ENCODE assay signal across 23 cellular contexts in the genomic region with DNA sequence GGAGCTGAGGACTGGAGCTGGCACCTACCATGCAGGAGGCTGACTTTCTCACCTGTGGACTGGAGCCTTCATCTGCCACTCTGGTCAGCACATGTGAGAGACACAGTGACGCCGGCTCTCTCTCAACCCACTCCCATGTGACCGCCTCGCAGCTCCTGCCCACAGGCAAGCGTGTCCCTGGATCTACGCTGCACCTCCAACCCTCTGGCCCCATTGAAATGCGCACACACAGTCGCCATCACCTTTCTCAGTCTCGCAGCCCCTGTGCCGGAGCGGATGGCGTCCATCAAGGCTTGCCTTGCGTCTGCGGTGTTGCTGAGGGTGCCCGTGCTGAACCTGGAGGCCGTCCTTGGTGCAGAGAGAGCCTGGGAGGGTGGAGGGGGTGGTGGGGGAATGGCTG.
"Had no signal": no experiment of that assay in that cellular context is flagged by ENCODE, and none has a peak within 500 bp of the region (broad histone marks: within the 10 kb centered on the region; RNA-seq: fewer than 3 reads in every experiment).

No MANE protein-coding gene starts in this region.

- ATAC-seq: activated CD4-positive, CD25-positive, alpha-beta regulatory T cell treated with anti-CD3 and anti-CD28 coated beads, Interleukin-2, amount 50 U/mL, for 24 hours; activated CD8-positive, alpha-beta T cell treated with anti-CD3 and anti-CD28 coated beads, Interleukin-2, amount 10 ng/mL, durations not matched to agents 7 days and 5 days; activated T-cell treated with anti-CD3 and anti-CD28 coated beads, Interleukin-2, amount 50 U/mL, for 72 hours; SK-N-SH treated with all-trans-retinoic acid at 6 μM for 48 hours had no signal

- H3K4me2 ChIP-seq: KMS-11 had no signal

- H3K27ac Mint-ChIP-seq: activated CD8-positive, alpha-beta T cell treated with anti-CD3 and anti-CD28 coated beads, Interleukin-2, amount 10 ng/mL, durations not matched to agents 7 days and 5 days; activated naive CD8-positive, alpha-beta T cell treated with anti-CD3 and anti-CD28 coated beads, Interleukin-2, amount 10 ng/mL, durations not matched to agents 7 days and 5 days; activated T-cell treated with anti-CD3 and anti-CD28 coated beads, Interleukin-2, amount 50 U/mL, for 72 hours; activated T-helper 2 cell treated with anti-CD3 and anti-CD28 coated beads, Interferon-gamma antibody, Interleukin-2, Interleukin-4, amounts not matched to agents 10 μg/mL and 5 μg/mL and 100 μg/mL, durations not matched to agents 14 hours and 24 hours and 36 hours; T-helper 2 cell treated with Interferon-gamma antibody and Interleukin-4, amounts not matched to agents 5 μg/mL and 100 μg/mL, for 36 hours had no signal

- H3K4me1 ChIP-seq: breast epithelium, Peyer's patch, SJSA1 had no signal

- H3K36me3 Mint-ChIP-seq: activated naive CD8-positive, alpha-beta T cell treated with anti-CD3 and anti-CD28 coated beads, Interleukin-2, amount 10 ng/mL, durations not matched to agents 7 days and 5 days had no signal

- H3K27me3 ChIP-seq: breast epithelium, Peyer's patch, SJSA1 had no signal

- H3K4me1 Mint-ChIP-seq: activated naive CD8-positive, alpha-beta T cell treated with anti-CD3 and anti-CD28 coated beads, Interleukin-2, amount 10 ng/mL, durations not matched to agents 7 days and 5 days had no signal

- DNase-seq: activated CD4-positive, alpha-beta T cell treated with anti-CD3 and anti-CD28 coated beads for 48 hours; activated CD4-positive, alpha-beta T cell treated with anti-CD3 and anti-CD28 coated beads, Interleukin-2, amount 50 U/mL, for 4 hours; activated CD8-positive, alpha-beta T cell treated with anti-CD3 and anti-CD28 coated beads, Interleukin-2, amount 10 ng/mL, durations not matched to agents 7 days and 5 days; activated naive CD4-positive, alpha-beta T cell treated with anti-CD3 and anti-CD28 coated beads, Interleukin-2, amount 50 U/mL, for 16 hours; activated naive CD8-positive, alpha-beta T cell treated with anti-CD3 and anti-CD28 coated beads, Interleukin-2, amount 10 ng/mL, durations not matched to agents 7 days and 5 days; activated T-cell treated with anti-CD3 and anti-CD28 coated beads, Interleukin-2, amount 50 U/mL, for 72 hours; NCI-H1105; NCI-H1436; NCI-H1694 treated with DMSO at 0.1 percent for 48 hours; NCI-H2029 treated with DMSO at 0.1 percent for 48 hours; NCI-H510A treated with DMSO at 0.1 percent for 48 hours; NCI-H69; Peyer's patch; SHP77; SW 1271 had no signal

- H3K9ac ChIP-seq: KMS-11 had no signal

- H3K36me3 ChIP-seq: breast epithelium, SJSA1 had no signal

- H3K4me3 Mint-ChIP-seq: activated CD8-positive, alpha-beta T cell treated with anti-CD3 and anti-CD28 coated beads, Interleukin-2, amount 10 ng/mL, durations not matched to agents 7 days and 5 days; activated naive CD8-positive, alpha-beta T cell treated with anti-CD3 and anti-CD28 coated beads, Interleukin-2, amount 10 ng/mL, durations not matched to agents 7 days and 5 days; activated T-cell treated with anti-CD3 and anti-CD28 coated beads, Interleukin-2, amount 50 U/mL, for 72 hours; T-helper 2 cell treated with Interferon-gamma antibody and Interleukin-4, amounts not matched to agents 5 μg/mL and 100 μg/mL, for 36 hours had no signal

- H3K4me3 ChIP-seq: breast epithelium, Peyer's patch, SJSA1 had no signal

- H3K9me3 ChIP-seq: breast epithelium, Peyer's patch, SJSA1 had no signal

- H3K9me3 Mint-ChIP-seq: activated naive CD8-positive, alpha-beta T cell treated with anti-CD3 and anti-CD28 coated beads, Interleukin-2, amount 10 ng/mL, durations not matched to agents 7 days and 5 days; activated T-cell treated with anti-CD3 and anti-CD28 coated beads, Interleukin-2, amount 50 U/mL, for 72 hours; activated T-helper 2 cell treated with anti-CD3 and anti-CD28 coated beads, Interferon-gamma antibody, Interleukin-2, Interleukin-4, amounts not matched to agents 10 μg/mL and 5 μg/mL and 100 μg/mL, durations not matched to agents 14 hours and 24 hours and 36 hours; T-helper 2 cell treated with Interferon-gamma antibody and Interleukin-4, amounts not matched to agents 5 μg/mL and 100 μg/mL, for 36 hours had no signal

- H3K27ac ChIP-seq: breast epithelium, KMS-11, Peyer's patch, RWPE1, SJSA1 had no signal
